9 cellular contexts compared by ENCODE assay signal in genomic region chr7:128791121-128791967, GRCh38. TPM values are rescaled to one million over a fixed set of nuclear protein-coding genes. Genes with fewer than 3 reads are reported as not detected.
A peak's percentile ranks its signal among the peaks of the same experiment; 100 is the strongest.
DNase-seq lines count a peak whose midpoint lies in the region; ATAC-seq, FAIRE-seq and TF ChIP-seq lines count a peak whose summit lies in the region.
"Had no signal": no experiment of that assay in that cellular context is flagged by ENCODE, and none has a peak within 500 bp of the region (broad histone marks: within the 10 kb centered on the region; RNA-seq: fewer than 3 reads in every experiment).

No MANE protein-coding gene starts in this region.

- peaks cover 4 to 25% (median 13%) of the 10 kb centered on the region in 3 donors for H3K4me1 Mint-ChIP-seq in CD8-positive, alpha-beta memory T cell

- peaks cover 8% of the 10 kb centered on the region for H3K4me1 ChIP-seq in CD8-positive, alpha-beta memory T cell (ENCODE audit: insufficient read depth, low read length)
- H3K4me1 ChIP-seq in neutrophil (ENCODE audit: control insufficient read depth in 1 of 2, insufficient read depth in 1 of 2, low read depth in 1 of 2, low read length in 1 of 2) = peaks cover 6 to 14% of the 10 kb centered on the region in 2 experiments

- H3K27ac ChIP-seq in CD8-positive, alpha-beta memory T cell (ENCODE audit: low read depth, low read length) = peak overlapping the region; percentile 51
- H3K27ac ChIP-seq in neutrophil (no peak overlapping the region), substantia nigra (ENCODE audit: low read depth, low read length, poor library complexity, severe bottlenecking) (peak overlapping the region; percentile 67)

- POLR2A ChIA-PET in CD8-positive, alpha-beta memory T cell (lab: Charles Lee) = interaction anchor here (0.7 to 1.3 kb wide), 6 partner anchors 40 to 642 kb away, joined by 3 to 7 read pairs (median 4); partner anchors contain the start of gene CALU

- peak overlapping the region; percentile 81 to 96 (median 85) for H3K4me3 Mint-ChIP-seq in CD8-positive, alpha-beta memory T cell

- CTCF ChIA-PET in CD8-positive, alpha-beta memory T cell (lab: Charles Lee) = interaction anchor here (1.1 kb wide), 1 partner anchor 93 kb away, joined by 3 read pairs; no protein-coding TSS in a partner anchor

- peak overlapping the region; percentile 77 for H3K4me3 ChIP-seq in CD8-positive, alpha-beta memory T cell (ENCODE audit: low read length)
- H3K4me3 ChIP-seq in foreskin fibroblast (ENCODE audit: low read depth in 1 of 2, low read length in 2 of 2) (peak overlapping the region; percentile 74 to 84), neutrophil (ENCODE audit: low read depth in 1 of 2, low read length in 1 of 2) (peak overlapping the region; percentile 35 to 59)

- no peaks in the 10 kb centered on the region for H3K27me3 Mint-ChIP-seq in CD8-positive, alpha-beta memory T cell

- no peaks in the 10 kb centered on the region for H3K27me3 ChIP-seq in CD8-positive, alpha-beta memory T cell (ENCODE audit: insufficient read depth, low read length, poor library complexity, severe bottlenecking)
- peaks cover 79% of the 10 kb centered on the region for H3K27me3 ChIP-seq in neutrophil

- H3K27ac Mint-ChIP-seq in CD8-positive, alpha-beta memory T cell = peak overlapping the region in 3 of 8 donors; percentile 57 to 89 (median 70)

- H3K36me3 ChIP-seq in CD8-positive, alpha-beta memory T cell (ENCODE audit: insufficient read depth, low read length) = no peaks in the 10 kb centered on the region
- no peaks in the 10 kb centered on the region for H3K36me3 ChIP-seq in neutrophil

- no peaks in the 10 kb centered on the region for H3K9me3 Mint-ChIP-seq in CD8-positive, alpha-beta memory T cell

- no peak for FAIRE-seq in HTR-8/SVneo (lab: Jason Lieb, UNC)
- FAIRE-seq: colon had no signal

- peak; percentile 76 to 88 (median 80) for DNase-seq in CD8-positive, alpha-beta memory T cell
- DNase-seq in HTR-8/SVneo (ENCODE audit: insufficient read length, low spot score) (peak; percentile 49), RPMI8226 (peak; percentile 87), foreskin fibroblast (peak; percentile 59 to 89), substantia nigra (lab: John Stamatoyannopoulos, UW) (peak in 33 of 49 donors; percentile 13 to 87 (median 49))
- peak; percentile 73 for DNase-seq in activated effector memory CD4-positive, alpha-beta T cell treated with Interleukin-2 at 50 U/mL for 16 hours

- TF ChIP-seq CTCF in foreskin fibroblast (IDR thresholded peaks at IDR 0.05; ENCODE audit: low read depth, low read length) (no peak), neutrophil (IDR thresholded peaks at IDR 0.05) (no peak)

- no peaks in the 10 kb centered on the region for H3K9me3 ChIP-seq in CD8-positive, alpha-beta memory T cell (ENCODE audit: low read length)
- no peaks in the 10 kb centered on the region for H3K9me3 ChIP-seq in neutrophil

- peak; percentile 79 for ATAC-seq in GM19467 (IDR thresholded peaks at IDR 0.05; ENCODE audit: unreplicated experiment)

- peaks cover 0 to 5% (median 0%) of the 10 kb centered on the region in 3 donors for H3K36me3 Mint-ChIP-seq in CD8-positive, alpha-beta memory T cell

RNA-seq across cellular contexts. Expression of gene CCDC136, which starts 0.4 kb away (rescaled TPM):
- 1 to 10 TPM; 8.7 to 9.0 TPM for total RNA-seq in CD8-positive, alpha-beta memory T cell
- 2.6 TPM for polyA plus RNA-seq in CD8-positive, alpha-beta memory T cell

RNA-seq across cellular contexts. Expression of gene OPN1SW, which starts 15.8 kb away (rescaled TPM):
- total RNA-seq in CD8-positive, alpha-beta memory T cell = not detected
- polyA plus RNA-seq in CD8-positive, alpha-beta memory T cell = not detected

RNA-seq across cellular contexts. Expression of gene FLNC, which starts 38.9 kb away (rescaled TPM):
- total RNA-seq in CD8-positive, alpha-beta memory T cell = not detected
- not detected for polyA plus RNA-seq in CD8-positive, alpha-beta memory T cell

RNA-seq across cellular contexts. Expression of gene CALU, which starts 52.2 kb away (rescaled TPM):
- 10 to 100 TPM; 51.4 to 52.0 TPM for total RNA-seq in CD8-positive, alpha-beta memory T cell
- 28.8 TPM for polyA plus RNA-seq in CD8-positive, alpha-beta memory T cell
